8 cellular contexts compared by ENCODE assay signal in genomic region chr6:145148392-145149175, GRCh38.
A peak's percentile ranks its signal among the peaks of the same experiment; 100 is the strongest.
DNase-seq lines count a peak whose midpoint lies in the region; ATAC-seq lines count a peak whose summit lies in the region.

No MANE protein-coding gene starts in this region.

- DNase-seq in SIG-M5 treated with dmso at 0.1 percent for 504 hours (lab: John Stamatoyannopoulos, UW; ENCODE audit: unreplicated experiment), result peak; percentile 93
- DNase-seq in iPS-NIHi11 (ENCODE audit: low spot score), result peak; percentile 19
- no peak for DNase-seq in Ammon's horn (ENCODE audit: low spot score)
- DNase-seq in KG1 (lab: John Stamatoyannopoulos, UW), result no peak
- no peak for DNase-seq in NCI-H2227 (lab: John Stamatoyannopoulos, UW; ENCODE audit: unreplicated experiment)
- no peak for DNase-seq in NCI-H1930 (lab: John Stamatoyannopoulos, UW)

- ATAC-seq in GM18499 (IDR thresholded peaks at IDR 0.05; ENCODE audit: insufficient read depth, unreplicated experiment) (peak; percentile 50), HG03175 (IDR thresholded peaks at IDR 0.05; ENCODE audit: unreplicated experiment) (peak; percentile 65)

Comparison
In these comparisons a context has a peak if more than half of its experiments do, and no peak if none do; other contexts are left out.
1. DNase-seq: peak in SIG-M5 treated with dmso at 0.1 percent for 504 hours (single experiment) and iPS-NIHi11 (single experiment); none in Ammon's horn (single experiment), KG1 (single experiment), NCI-H2227 (single experiment) and NCI-H1930 (0 of 2).